Comparison of ENCODE assay signal across 8 cellular contexts in the genomic region with DNA sequence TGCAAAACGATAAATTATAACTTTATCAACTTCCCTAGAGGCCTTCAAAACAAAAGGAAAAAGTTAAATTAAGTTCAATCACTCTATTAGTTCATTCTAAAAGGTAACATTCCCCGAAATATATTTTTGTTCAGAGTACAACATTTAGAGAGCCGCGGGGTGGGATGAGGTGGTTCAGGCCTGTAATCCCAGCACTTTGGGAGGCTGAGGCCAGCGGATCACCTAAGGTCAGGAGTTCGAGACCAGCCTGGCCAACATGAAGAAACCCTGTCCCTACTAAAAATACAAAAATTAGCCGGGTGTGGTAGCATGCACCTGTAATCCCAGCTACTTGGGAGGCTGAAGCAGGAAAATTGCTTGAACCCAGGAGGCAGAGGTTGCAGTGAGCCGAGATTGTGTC.
DNase-seq lines count a peak whose midpoint lies in the region; ATAC-seq, FAIRE-seq and TF ChIP-seq lines count a peak whose summit lies in the region.
"Not testable (repeated sequence)": the region's sequence is repeated elsewhere in the genome, so short reads cannot be mapped to it uniquely, and the experiment has no call there.

No MANE protein-coding gene starts in this region.

- not testable (repeated sequence) for ATAC-seq in lower lobe of right lung

- TF ChIP-seq CTCF in CD14-positive monocyte (IDR thresholded peaks at IDR 0.05); Peyer's patch (IDR thresholded peaks at IDR 0.05); esophagus muscularis mucosa (IDR thresholded peaks at IDR 0.05); lower lobe of right lung (IDR thresholded peaks at IDR 0.05); uterus (IDR thresholded peaks at IDR 0.05): not testable (repeated sequence)

- H3K36me3 ChIP-seq in Peyer's patch; esophagus muscularis mucosa; lower lobe of right lung; small intestine (ENCODE audit: control insufficient read depth in 2 of 2, insufficient read depth in 2 of 2, low read length in 2 of 2); uterus: not testable (repeated sequence)

- H3K27ac ChIP-seq in Peyer's patch, result peak overlapping the region; percentile 62 to 70 (median 66)
- H3K27ac ChIP-seq in esophagus muscularis mucosa (replicated peaks in 1 of 4), result peak overlapping the region; percentile 5 to 50 (median 30)
- peak overlapping the region; percentile 73 for H3K27ac ChIP-seq in lower lobe of right lung
- peak overlapping the region; percentile 48 to 85 for H3K27ac ChIP-seq in small intestine (ENCODE audit: low read depth in 1 of 2, low read length in 1 of 2)
- H3K27ac ChIP-seq in uterus, result peak overlapping the region; percentile 43 to 64

- intact Hi-C loops in CD14-positive monocyte (cut with micrococcal nuclease); esophagus muscularis mucosa (cut with DNase I); lower lobe of right lung (cut with DNase I); uterus (cut with DNase I; ENCODE audit: low total_unique reads): not testable (repeated sequence)

- H3K4me3 ChIP-seq in Peyer's patch, result peak overlapping the region in 3 of 4 donors; percentile 4 to 18 (median 10)
- H3K4me3 ChIP-seq in esophagus muscularis mucosa, lower lobe of right lung, uterus: not testable (repeated sequence)
- H3K4me3 ChIP-seq in small intestine (ENCODE audit: low read depth in 1 of 2, low read length in 2 of 2), result peak overlapping the region in 1 of 2 donors; percentile 7

- not testable (repeated sequence) for H3K27me3 ChIP-seq in Peyer's patch; esophagus muscularis mucosa; lower lobe of right lung (ENCODE audit: low read depth); small intestine (ENCODE audit: control insufficient read depth in 2 of 2, insufficient read depth in 2 of 2, low read length in 2 of 2); uterus

- not testable (repeated sequence) for TF ChIP-seq POLR2A in Peyer's patch (IDR thresholded peaks at IDR 0.05); esophagus muscularis mucosa (IDR thresholded peaks at IDR 0.05; ENCODE audit: low read depth); uterus (IDR thresholded peaks at IDR 0.05)

- not testable (repeated sequence) for H3K9me3 Mint-ChIP-seq in CD14-positive monocyte; IgD-negative memory B cell; activated naive CD4-positive, alpha-beta T cell treated with anti-CD3 and anti-CD28 coated beads, Interleukin-2, amount 50 U/mL, for 24 hours

- 91% methylated on average over 8 of the region's 8 CpGs for WGBS in esophagus muscularis mucosa
- WGBS in small intestine, 3 donors, result 73 to 80% (median 77%) methylated on average over 8 of the region's 8 CpGs

- not testable (repeated sequence) for TF ChIP-seq EP300 in esophagus muscularis mucosa (IDR thresholded peaks at IDR 0.05)

- not testable (repeated sequence) for DNase-seq in CD14-positive monocyte (ENCODE audit: low spot score); Peyer's patch; esophagus muscularis mucosa (ENCODE audit: extremely low spot score); lower lobe of right lung; small intestine; uterus

- H3K27ac Mint-ChIP-seq in CD14-positive monocyte (peak overlapping the region; percentile 70 to 95 (median 91)), IgD-negative memory B cell (peak overlapping the region; percentile 63 to 92 (median 81))
- peak overlapping the region; percentile 35 for H3K27ac Mint-ChIP-seq in activated naive CD4-positive, alpha-beta T cell treated with anti-CD3 and anti-CD28 coated beads, Interleukin-2, amount 50 U/mL, for 24 hours

- not testable (repeated sequence) for H3K27me3 Mint-ChIP-seq in CD14-positive monocyte (ENCODE audit: low read depth in 3 of 3); IgD-negative memory B cell; activated naive CD4-positive, alpha-beta T cell treated with anti-CD3 and anti-CD28 coated beads, Interleukin-2, amount 50 U/mL, for 24 hours

- not testable (repeated sequence) for FAIRE-seq in small intestine (lab: Jason Lieb, UNC)

- H3K4me1 Mint-ChIP-seq in CD14-positive monocyte, result peaks cover 70% of the 10 kb centered on the region
- H3K4me1 Mint-ChIP-seq in IgD-negative memory B cell, result peaks cover 46 to 55% (median 50%) of the 10 kb centered on the region in 3 donors
- peaks cover 56% of the 10 kb centered on the region for H3K4me1 Mint-ChIP-seq in activated naive CD4-positive, alpha-beta T cell treated with anti-CD3 and anti-CD28 coated beads, Interleukin-2, amount 50 U/mL, for 24 hours

- not testable (repeated sequence) for H3K36me3 Mint-ChIP-seq in CD14-positive monocyte; IgD-negative memory B cell; activated naive CD4-positive, alpha-beta T cell treated with anti-CD3 and anti-CD28 coated beads, Interleukin-2, amount 50 U/mL, for 24 hours

- H3K4me3 Mint-ChIP-seq in CD14-positive monocyte; activated naive CD4-positive, alpha-beta T cell treated with anti-CD3 and anti-CD28 coated beads, Interleukin-2, amount 50 U/mL, for 24 hours: not testable (repeated sequence)
- H3K4me3 Mint-ChIP-seq in IgD-negative memory B cell, result peak overlapping the region; percentile 28 to 92 (median 90)

- H3K4me1 ChIP-seq in Peyer's patch (peaks cover 0 to 33% (median 13%) of the 10 kb centered on the region in 4 donors), esophagus muscularis mucosa (peaks cover 14 to 23% (median 21%) of the 10 kb centered on the region in 4 donors), lower lobe of right lung (peaks cover 59% of the 10 kb centered on the region)
- H3K4me1 ChIP-seq in small intestine (ENCODE audit: control insufficient read depth in 2 of 2, insufficient read depth in 1 of 2, low read depth in 1 of 2, low read length in 1 of 2); uterus: not testable (repeated sequence)

- not testable (repeated sequence) for H3K9me3 ChIP-seq in Peyer's patch; esophagus muscularis mucosa; lower lobe of right lung; small intestine (ENCODE audit: control insufficient read depth, low read depth); uterus

Comparison
In these comparisons a context has a peak if more than half of its experiments do, and no peak if none do; other contexts are left out.
1. H3K27ac Mint-ChIP-seq: peak in every context shown above with its lines; median percentile 91 in CD14-positive monocyte; 81 in IgD-negative memory B cell; 35 in activated naive CD4-positive, alpha-beta T cell treated with anti-CD3 and anti-CD28 coated beads, Interleukin-2, amount 50 U/mL, for 24 hours.